ENCODE assay signal across 12 cellular contexts in genomic region chr1:7290971-7291970, GRCh38.
DNase-seq lines count a peak whose midpoint lies in the region; TF ChIP-seq lines count a peak whose summit lies in the region.
"Had no signal": no experiment of that assay in that cellular context is flagged by ENCODE, and none has a peak within 500 bp of the region (broad histone marks: within the 10 kb centered on the region; RNA-seq: fewer than 3 reads in every experiment).

No MANE protein-coding gene starts in this region.

- no peaks in the 10 kb centered on the region for H3K27me3 Mint-ChIP-seq in osteocyte (ENCODE audit: unreplicated experiment)

- POLR2A ChIA-PET in AG04450 (lab: Yijun Ruan, JAX) = interaction anchor here (0.8 kb wide), 1 partner anchor 28 kb away, joined by 3 read pairs; no protein-coding TSS in a partner anchor

- H3K36me3 ChIP-seq in SJCRH30 = no peaks in the 10 kb centered on the region

- TF ChIP-seq CTCF in AG04450 (IDR thresholded peaks at IDR 0.05; ENCODE audit: low read depth, low read length) (no peak), foreskin fibroblast (IDR thresholded peaks at IDR 0.05; ENCODE audit: low read depth, low read length) (no peak), osteocyte (IDR thresholded peaks at IDR 0.05) (no peak)

- no peak overlapping the region for H3K4me3 Mint-ChIP-seq in osteocyte (ENCODE audit: unreplicated experiment)

- H3K27me3 ChIP-seq in AG04450 (ENCODE audit: control insufficient read depth, insufficient read depth, low read length) (no peaks in the 10 kb centered on the region), SJCRH30 (no peaks in the 10 kb centered on the region)
- H3K27me3 ChIP-seq: dorsolateral prefrontal cortex had no signal

- CTCF ChIA-PET in AG04450 (lab: Charles Lee) = no interaction called here

- H3K4me3 ChIP-seq in AG04450 (ENCODE audit: low read depth, low read length) (no peak overlapping the region), SJCRH30 (no peak overlapping the region), foreskin fibroblast (ENCODE audit: low read depth in 1 of 2, low read length in 2 of 2) (no peak overlapping the region)
- H3K4me3 ChIP-seq: dorsolateral prefrontal cortex had no signal

- H3K4me1 Mint-ChIP-seq in osteocyte (ENCODE audit: unreplicated experiment) = peaks cover 34% of the 10 kb centered on the region

- H3K27ac ChIP-seq in AG04450 (ENCODE audit: low read depth, low read length) = peak overlapping the region; percentile 78
- H3K27ac ChIP-seq in SJCRH30 = peak overlapping the region; percentile 80
- H3K27ac ChIP-seq: KMS-11 had no signal

- peak overlapping the region; percentile 85 for H3K27ac Mint-ChIP-seq in osteocyte (ENCODE audit: unreplicated experiment)

- H3K9me3 Mint-ChIP-seq in osteocyte (ENCODE audit: unreplicated experiment) = no peaks in the 10 kb centered on the region

- H3K9me3 ChIP-seq in AG04450 (ENCODE audit: control insufficient read depth, insufficient read depth, low read length) (peaks cover 13% of the 10 kb centered on the region), SJCRH30 (replicated peaks) (no peaks in the 10 kb centered on the region; the same call in 1 of the 2 replicates)

- H3K36me3 Mint-ChIP-seq in osteocyte (ENCODE audit: unreplicated experiment) = peaks cover under 1% of the 10 kb centered on the region

- peaks cover 43% of the 10 kb centered on the region for H3K4me1 ChIP-seq in SJCRH30

- DNase-seq in AG04450 (ENCODE audit: low read depth, low spot score) = no peak
- DNase-seq in SJCRH30 = peak; percentile 81 to 83
- peak; percentile 66 to 80 for DNase-seq in foreskin fibroblast
- peak; percentile 38 for DNase-seq in osteocyte (ENCODE audit: extremely low spot score, unreplicated experiment)
- no peak for DNase-seq in activated naive CD4-positive, alpha-beta T cell treated with Interleukin-2 at 50 U/mL for 16 hours
- DNase-seq in SW 1271 (lab: John Stamatoyannopoulos, UW) = no peak
- no peak for DNase-seq in NK-92 treated with Interleukin-12 subunit alpha and Interleukin-12 subunit beta, amount 100 ng/mL, for 24 hours (lab: John Stamatoyannopoulos, UW)
- DNase-seq in SKM-1 (lab: John Stamatoyannopoulos, UW; ENCODE audit: unreplicated experiment) = no peak
- DNase-seq: NCI-H526 treated with DMSO at 0.1 percent for 48 hours, T-helper 2 cell had no signal

Comparison
In these comparisons a context has a peak if more than half of its experiments do, and no peak if none do; other contexts are left out.
1. DNase-seq: peak in SJCRH30 (2 of 2), foreskin fibroblast (2 of 2) and osteocyte (single experiment); none in AG04450 (single experiment), activated naive CD4-positive, alpha-beta T cell treated with Interleukin-2 at 50 U/mL for 16 hours (single experiment), SW 1271 (0 of 2), NK-92 treated with Interleukin-12 subunit alpha and Interleukin-12 subunit beta, amount 100 ng/mL, for 24 hours (single experiment) and SKM-1 (single experiment).